Comparison of ENCODE assay signal across 8 cellular contexts in genomic region chr21:41926068-41926806, GRCh38. TPM values are rescaled to one million over a fixed set of nuclear protein-coding genes. Genes with fewer than 3 reads are reported as not detected.
DNase-seq lines count a peak whose midpoint lies in the region; ATAC-seq, FAIRE-seq and TF ChIP-seq lines count a peak whose summit lies in the region.

No MANE protein-coding gene starts in this region.

- peak overlapping the region; percentile 95 to 100 (median 98) for H3K27ac Mint-ChIP-seq in immature natural killer cell

- peak; percentile 30; the same call in 1 of the 2 replicates for TF ChIP-seq POLR2A in GM12892 (IDR thresholded peaks at IDR 0.05; ENCODE audit: low read depth, low read length)

- DNase-seq in GM12892 (ENCODE audit: insufficient read length) = no peak
- DNase-seq in RPMI7951 (ENCODE audit: low read depth) = peak; percentile 69
- peak; percentile 64 for DNase-seq in astrocyte of the hippocampus (ENCODE audit: low read depth, low spot score)
- DNase-seq in immature natural killer cell = peak; percentile 50 to 65 (median 63)
- DNase-seq in stimulated activated CD4-positive, alpha-beta T cell treated with anti-CD3 and anti-CD28 coated beads, Interleukin-2, amount 100 ng/mL, for 48 hours = peak; percentile 8 to 21
- no peak for DNase-seq in ecto neural progenitor cell (ENCODE audit: low spot score)

- peaks cover 44 to 62% of the 10 kb centered on the region in 2 donors for H3K4me1 Mint-ChIP-seq in immature natural killer cell

- peaks cover 0 to 8% (median 0%) of the 10 kb centered on the region in 3 donors for H3K36me3 Mint-ChIP-seq in immature natural killer cell

- peak; percentile 78 for FAIRE-seq in GM12892 (lab: Jason Lieb, UNC)

- H3K27me3 Mint-ChIP-seq in immature natural killer cell (ENCODE audit: low read depth in 3 of 3) = peaks cover 0 to 2% (median 0%) of the 10 kb centered on the region in 3 donors

- H3K9me3 Mint-ChIP-seq in immature natural killer cell = no peaks in the 10 kb centered on the region

- H3K4me3 Mint-ChIP-seq in immature natural killer cell = peak overlapping the region; percentile 91 to 99 (median 94)

- peak; percentile 55 for ATAC-seq in HG02884 (IDR thresholded peaks at IDR 0.05; ENCODE audit: unreplicated experiment)
- no peak for ATAC-seq in HG03460 (IDR thresholded peaks at IDR 0.05; ENCODE audit: unreplicated experiment)

RNA-seq across cellular contexts. Expression of gene C2CD2, which starts 27.6 kb away (rescaled TPM):
- 12.8 TPM for polyA plus RNA-seq in GM12892 (2012; ENCODE audit: missing spikeins)
- total RNA-seq in RPMI7951 (2014; rRNA removed; shearing (Covaris generic)) = 18.5 and 18.8 TPM in 2 replicates
- 1 to 10 TPM in 2 of 3 donors, not detected in 1; 2.1 TPM for polyA plus RNA-seq in immature natural killer cell

RNA-seq across cellular contexts. Expression of gene PRDM15, which starts 47.1 kb away (rescaled TPM):
- polyA plus RNA-seq in GM12892 (2012; ENCODE audit: missing spikeins) = 5.4 TPM
- total RNA-seq in RPMI7951 (2014; rRNA removed; shearing (Covaris generic)) = 2.4 and 3.9 TPM in 2 replicates
- polyA plus RNA-seq in immature natural killer cell = 1 to 10 TPM in 2 of 3 donors, not detected in 1; 1.3 to 3.5 TPM

Comparison
In these comparisons a context has a peak if more than half of its experiments do, and no peak if none do; other contexts are left out.
1. DNase-seq: peak in RPMI7951 (single experiment), astrocyte of the hippocampus (single experiment), immature natural killer cell (3 of 3) and stimulated activated CD4-positive, alpha-beta T cell treated with anti-CD3 and anti-CD28 coated beads, Interleukin-2, amount 100 ng/mL, for 48 hours (2 of 2); none in GM12892 (single experiment) and ecto neural progenitor cell (single experiment).